ENCODE assay signal across 8 cellular contexts in the genomic region with DNA sequence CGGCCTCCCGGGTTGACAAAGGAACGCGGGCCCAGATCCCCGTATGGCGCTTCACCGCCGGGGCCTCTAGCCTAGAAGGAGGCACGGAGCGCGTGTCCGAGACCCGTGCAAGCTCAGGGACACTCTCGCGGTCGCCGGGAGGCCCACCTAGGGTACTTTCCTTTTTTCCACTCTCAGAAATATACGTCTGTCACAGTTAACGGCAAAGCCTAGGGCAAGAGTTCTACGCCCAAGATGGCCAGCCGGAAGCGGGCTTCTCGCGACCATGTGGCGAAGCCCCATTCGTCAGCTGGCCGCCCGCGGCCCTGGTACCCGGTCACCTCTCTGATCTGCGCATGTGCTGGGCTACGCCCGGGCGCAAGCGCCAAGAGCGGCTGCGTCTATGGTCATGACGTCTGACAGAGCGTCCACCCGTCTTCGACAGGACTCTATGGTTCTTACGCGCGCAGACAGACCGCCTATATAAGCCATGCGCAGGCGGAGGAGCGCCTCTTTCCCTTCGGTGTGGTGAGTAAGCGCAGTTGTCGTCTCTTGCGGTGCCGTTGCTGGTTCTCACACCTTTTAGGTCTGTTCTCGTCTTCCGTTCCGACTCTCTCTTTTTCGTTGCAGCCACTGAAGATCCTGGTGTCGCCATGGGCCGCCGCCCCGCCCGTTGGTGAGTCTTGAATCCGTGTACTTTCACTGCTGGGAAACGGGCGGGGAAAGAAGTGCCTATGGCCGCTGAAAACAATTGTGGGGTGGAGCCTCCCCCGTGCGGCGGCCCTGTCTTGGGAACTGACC. TPM values are rescaled to one million over a fixed set of nuclear protein-coding genes. Genes with fewer than 3 reads are reported as not detected.
DNase-seq lines count a peak whose midpoint lies in the region; ATAC-seq and TF ChIP-seq lines count a peak whose summit lies in the region.

A gene (plus strand): TSS at position 490 of the 780 bp plus-strand sequence. CDS start 143 bp downstream, at position 633.

- peaks cover 25 to 31% of the 10 kb centered on the region in 2 donors for H3K36me3 Mint-ChIP-seq in activated naive CD4-positive, alpha-beta T cell treated with anti-CD3 and anti-CD28 coated beads, Interleukin-2, amount 50 U/mL, for 72 hours

- H3K9me3 Mint-ChIP-seq in activated naive CD4-positive, alpha-beta T cell treated with anti-CD3 and anti-CD28 coated beads, Interleukin-2, amount 50 U/mL, for 72 hours, result no peaks in the 10 kb centered on the region

- peak; percentile 93 for DNase-seq in GM10266 (ENCODE audit: extremely low spot score)
- DNase-seq in NCI-H1105 treated with DMSO at 0.1 percent for 48 hours (lab: John Stamatoyannopoulos, UW), result peak; percentile 99
- peak; percentile 79 for DNase-seq in SKM-1 treated with dmso at 0.1 percent for 144 hours (lab: John Stamatoyannopoulos, UW; ENCODE audit: unreplicated experiment)
- DNase-seq in activated naive CD4-positive, alpha-beta T cell treated with anti-CD3 and anti-CD28 coated beads, Interleukin-2, amount 50 U/mL, for 72 hours (ENCODE audit: low spot score in 2 of 2), result peak; percentile 86 to 95
- peak; percentile 95 for DNase-seq in globus pallidus (ENCODE audit: low spot score)
- peak; percentile 14 to 95 (median 89) for DNase-seq in nucleus accumbens (lab: John Stamatoyannopoulos, UW)
- DNase-seq in superior temporal gyrus (ENCODE audit: extremely low spot score), result peak; percentile 95

- H3K27ac Mint-ChIP-seq in activated naive CD4-positive, alpha-beta T cell treated with anti-CD3 and anti-CD28 coated beads, Interleukin-2, amount 50 U/mL, for 72 hours, result peak within 1 kb of the TSS; percentile 100

- ATAC-seq in HG02642 (IDR thresholded peaks at IDR 0.05; ENCODE audit: poor library complexity, unreplicated experiment), result peak; percentile 82
- peak; percentile 80 to 87 for ATAC-seq in activated naive CD4-positive, alpha-beta T cell treated with anti-CD3 and anti-CD28 coated beads, Interleukin-2, amount 50 U/mL, for 72 hours

- TF ChIP-seq CTCF in GM10266 (IDR thresholded peaks at IDR 0.05; ENCODE audit: control insufficient read depth, insufficient read depth, low read depth, missing control alignments), result no peak

RNA-seq across cellular contexts. Expression of the gene that starts here (rescaled TPM):
- 1,000 to 10,000 TPM; 1,357 to 2,520 TPM for total RNA-seq in activated naive CD4-positive, alpha-beta T cell treated with anti-CD3 and anti-CD28 coated beads, Interleukin-2, amount 50 U/mL, for 72 hours

Comparison
In these comparisons a context has a peak if more than half of its experiments do, and no peak if none do; other contexts are left out.
1. Peak in every context shown above with its lines: DNase-seq and ATAC-seq.